In genomic region chr1:46211051-46211450, GRCh38 we compare ENCODE assay signal across 25 cellular contexts. TPM values are rescaled to one million over a fixed set of nuclear protein-coding genes. Genes with fewer than 3 reads are reported as not detected.
"Had no signal": no experiment of that assay in that cellular context is flagged by ENCODE, and none has a peak within 500 bp of the region (broad histone marks: within the 10 kb centered on the region; RNA-seq: fewer than 3 reads in every experiment).

No MANE protein-coding gene starts in this region.

- ATAC-seq: esophagus mucosa; naive thymus-derived CD4-positive, alpha-beta T cell; right cardiac atrium had no signal

- DNase-seq: effector CD4-positive, alpha-beta T cell; heart right ventricle; hypothalamus; left cardiac atrium; left ventricle myocardium inferior; naive thymus-derived CD4-positive, alpha-beta T cell; nephron progenitor cell; right cardiac atrium; small intestine; stimulated activated CD4-positive, alpha-beta T cell treated with anti-CD3 and anti-CD28 coated beads, Interleukin-12 subunit alpha, Interleukin-12 subunit beta, amount 100 ng/mL, for 4 hours; stimulated activated naive CD4-positive, alpha-beta T cell; stomach; substantia nigra; transverse colon had no signal

- H3K4me3 ChIP-seq: heart right ventricle, left ventricle myocardium inferior, lung, prostate gland, stomach, thoracic aorta, transverse colon had no signal

RNA-seq across cellular contexts. Expression of gene P3R3URF, which starts 34.8 kb away (rescaled TPM):
- total RNA-seq: esophagus mucosa; fibroblast of lung; frontal cortex; glomerular endothelial cell; heart right ventricle; left cardiac atrium; left ventricle myocardium inferior; lung; mesenteric fat pad; mononuclear cell; naive thymus-derived CD4-positive, alpha-beta T cell; omental fat pad; prostate gland; right cardiac atrium; stomach; thoracic aorta; transverse colon; urinary bladder had no signal

RNA-seq across cellular contexts. Expression of gene TSPAN1, which starts 36.2 kb away (rescaled TPM):
- total RNA-seq: mononuclear cell; naive thymus-derived CD4-positive, alpha-beta T cell had no signal

RNA-seq across cellular contexts. Expression of gene RAD54L, which starts 36.5 kb away (rescaled TPM):
- total RNA-seq: mesenteric fat pad, mononuclear cell had no signal
